In the genomic region with DNA sequence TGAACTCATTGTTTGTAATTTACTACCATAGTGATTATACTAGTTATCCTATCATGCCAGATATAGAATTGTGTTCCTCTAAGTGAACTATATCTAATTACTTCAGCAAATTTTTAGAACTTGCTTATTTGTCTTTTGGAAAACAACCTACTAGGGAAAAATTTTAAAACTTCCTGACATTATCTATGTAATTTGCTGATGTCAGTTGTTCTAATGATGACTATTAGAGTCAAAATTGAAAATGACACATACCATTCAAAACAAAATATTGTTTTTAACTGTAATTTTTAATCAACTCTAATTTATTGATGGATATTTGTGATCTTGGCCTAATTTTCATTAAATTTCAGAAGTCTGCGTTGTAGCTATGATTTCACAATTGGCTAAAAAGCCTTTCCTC, we compare ENCODE assay signal across 26 cellular contexts.
"Had no signal": no experiment of that assay in that cellular context is flagged by ENCODE, and none has a peak within 500 bp of the region (broad histone marks: within the 10 kb centered on the region; RNA-seq: fewer than 3 reads in every experiment).

No MANE protein-coding gene starts in this region.

- FAIRE-seq: endometrium, islet of Langerhans, keratinocyte had no signal

- DNase-seq: cortex of kidney; effector CD8-positive, alpha-beta T cell; effector memory CD8-positive, alpha-beta T cell; endodermal cell; erythroblast; esophagus squamous epithelium; foreskin fibroblast; foreskin melanocyte; gastrocnemius medialis; glutamatergic neuron; head of caudate nucleus; heart right ventricle; hippocampal formation; left cardiac atrium; left lung; left ventricle myocardium superior; lower lobe of right lung; mesenchymal stem cell; mucosa of descending colon; naive B cell; naive thymus-derived CD8-positive, alpha-beta T cell had no signal

- ATAC-seq: effector memory CD8-positive, alpha-beta T cell; esophagus mucosa; gastrocnemius medialis; heart right ventricle; left cardiac atrium; left lung; left ventricle myocardium superior; lower lobe of right lung; mucosa of descending colon; naive thymus-derived CD8-positive, alpha-beta T cell had no signal

- H3K4me3 ChIP-seq: esophagus squamous epithelium, gastrocnemius medialis, heart right ventricle, left lung, lower lobe of right lung, mucosa of descending colon had no signal

- H3K9me3 ChIP-seq: esophagus squamous epithelium, gastrocnemius medialis, heart right ventricle, left lung, lower lobe of right lung, mucosa of descending colon had no signal

- H3K36me3 ChIP-seq: esophagus squamous epithelium, gastrocnemius medialis, heart right ventricle, left lung, lower lobe of right lung had no signal

- H3K27ac ChIP-seq: epithelial cell of prostate, esophagus squamous epithelium, gastrocnemius medialis, heart right ventricle, left lung, lower lobe of right lung had no signal

- H3K27me3 ChIP-seq: esophagus squamous epithelium, gastrocnemius medialis, heart right ventricle, left lung had no signal

- H3K4me1 ChIP-seq: esophagus squamous epithelium, gastrocnemius medialis, heart right ventricle, left lung, lower lobe of right lung had no signal
